In genomic region chr18:43571078-43571689, GRCh38 we compare ENCODE assay signal across 9 cellular contexts.
DNase-seq lines count a peak whose midpoint lies in the region; ATAC-seq and TF ChIP-seq lines count a peak whose summit lies in the region.
"Had no signal": no experiment of that assay in that cellular context is flagged by ENCODE, and none has a peak within 500 bp of the region (broad histone marks: within the 10 kb centered on the region; RNA-seq: fewer than 3 reads in every experiment).

No MANE protein-coding gene starts in this region.

- H3K4me1 Mint-ChIP-seq in activated CD4-positive, alpha-beta memory T cell treated with anti-CD3 and anti-CD28 coated beads, Interleukin-2, amount 10 ng/mL, durations not matched to agents 7 days and 5 days = no peaks in the 10 kb centered on the region
- H3K4me1 Mint-ChIP-seq: CD4-positive, alpha-beta memory T cell had no signal

- no peak overlapping the region for H3K4me3 Mint-ChIP-seq in activated CD4-positive, alpha-beta memory T cell treated with anti-CD3 and anti-CD28 coated beads, Interleukin-2, amount 10 ng/mL, durations not matched to agents 7 days and 5 days
- H3K4me3 Mint-ChIP-seq: CD4-positive, alpha-beta memory T cell had no signal

- H2AFZ ChIP-seq in HCT116 (ENCODE audit: low read depth, low read length, poor library complexity, severe bottlenecking) = no peak overlapping the region

- 27 to 41% (median 32%) methylated on average over 4 of the region's 4 CpGs for WGBS in spleen, 5 donors

- H3K9ac ChIP-seq in HCT116 (ENCODE audit: low read length) = no peak overlapping the region

- no peaks in the 10 kb centered on the region for H3K36me3 Mint-ChIP-seq in activated CD4-positive, alpha-beta memory T cell treated with anti-CD3 and anti-CD28 coated beads, Interleukin-2, amount 10 ng/mL, durations not matched to agents 7 days and 5 days (ENCODE audit: low read depth)
- H3K36me3 Mint-ChIP-seq: CD4-positive, alpha-beta memory T cell had no signal

- no peaks in the 10 kb centered on the region for H3K9me3 Mint-ChIP-seq in activated CD4-positive, alpha-beta memory T cell treated with anti-CD3 and anti-CD28 coated beads, Interleukin-2, amount 10 ng/mL, durations not matched to agents 7 days and 5 days

- H3K4me3 ChIP-seq in HCT116 (replicated peaks in 1 of 2; ENCODE audit: low read depth in 1 of 2, low read length in 2 of 2) (no peak overlapping the region), WI38 (ENCODE audit: low read depth, low read length) (no peak overlapping the region), right atrium auricular region (no peak overlapping the region), spleen (no peak overlapping the region)

- peak in 2 of 3 experiments; percentile 49 to 67; a peak in 4 of 6 replicates for TF ChIP-seq CTCF in HCT116 (IDR thresholded peaks at IDR 0.05 in 2 of 3, conservative IDR thresholded peaks at IDR 0.05 in 1 of 3; ENCODE audit: borderline replicate concordance in 1 of 3, insufficient read depth in 1 of 3, low read depth in 2 of 3, low read length in 2 of 3)
- peak; percentile 19; the same call in 1 of the 2 replicates for TF ChIP-seq CTCF in WI38 (IDR thresholded peaks at IDR 0.05; ENCODE audit: low read depth, low read length)
- TF ChIP-seq CTCF in right atrium auricular region (IDR thresholded peaks at IDR 0.05) = peak; percentile 56 to 81
- TF ChIP-seq CTCF in spleen (IDR thresholded peaks at IDR 0.05 in 8 of 11, conservative IDR thresholded peaks at IDR 0.05 in 3 of 11) = peak in 10 of 11 experiments; percentile 24 to 68 (median 62)

- H3K27ac Mint-ChIP-seq in activated CD4-positive, alpha-beta memory T cell treated with anti-CD3 and anti-CD28 coated beads, Interleukin-2, amount 10 ng/mL, durations not matched to agents 7 days and 5 days = no peak overlapping the region
- H3K27ac Mint-ChIP-seq: CD4-positive, alpha-beta memory T cell had no signal

- ATAC-seq in HCT116 = no peak

- H3K27me3 ChIP-seq in HCT116 (ENCODE audit: insufficient read depth, low read length) (no peaks in the 10 kb centered on the region), right atrium auricular region (no peaks in the 10 kb centered on the region), spleen (replicated peaks in 1 of 7) (no peaks in the 10 kb centered on the region)

- RAD21 ChIA-PET in HCT116 (lab: Charles Lee; ENCODE audit: low non-redundant PET in 1 of 2, low total read pairs in 2 of 2, uncharacterized antibody in 2 of 2, unreplicated experiment in 2 of 2) = no interaction called here

- CTCF ChIA-PET in HCT116 (lab: Charles Lee) = interaction anchor here (0.6 kb wide), 1 partner anchor 1493 kb away, joined by 4 read pairs; no protein-coding TSS in a partner anchor
- CTCF ChIA-PET in activated CD4-positive, alpha-beta memory T cell treated with anti-CD3 and anti-CD28 coated beads, Interleukin-2, amount 10 ng/mL, durations not matched to agents 7 days and 5 days (lab: Charles Lee) = interaction anchor here (0.6 to 3.3 kb wide), 8 partner anchors 10 to 1141 kb away, joined by 3 to 14 read pairs (median 6); no protein-coding TSS in a partner anchor

- no peaks in the 10 kb centered on the region for H3K79me2 ChIP-seq in HCT116 (ENCODE audit: insufficient read depth, low read length)

- H3K9me2 ChIP-seq in HCT116 (ENCODE audit: insufficient read depth) = no peaks in the 10 kb centered on the region

- BruUV-seq in HCT116 (replicated peaks; lab: Mats Ljungman, UMichigan) = no TSS peak

- no peaks in the 10 kb centered on the region for H3K9me3 ChIP-seq in HCT116 (ENCODE audit: control insufficient read depth in 1 of 2, insufficient read depth in 1 of 2, low read depth in 1 of 2, low read length in 2 of 2)
- H3K9me3 ChIP-seq in right atrium auricular region = no peaks in the 10 kb centered on the region
- H3K9me3 ChIP-seq in spleen = no peaks in the 10 kb centered on the region

- H4K20me1 ChIP-seq in HCT116 (ENCODE audit: insufficient read depth) = no peaks in the 10 kb centered on the region

- intact Hi-C loops in HCT116 (cut with micrococcal nuclease) = no loop called here
- intact Hi-C loops in spleen (cut with DNase I; ENCODE audit: low total_unique reads) = loop anchor here (10.0 kb wide), 1 partner anchor 1276 kb away; no protein-coding TSS in a partner anchor

- POLR2A ChIA-PET in HCT116 (lab: Charles Lee) = no interaction called here
- POLR2A ChIA-PET in activated CD4-positive, alpha-beta memory T cell treated with anti-CD3 and anti-CD28 coated beads, Interleukin-2, amount 10 ng/mL, durations not matched to agents 7 days and 5 days (lab: Charles Lee) = no interaction called here

- peak; percentile 33; the same call in 1 of the 2 replicates for TF ChIP-seq RAD21 in HCT116 (IDR thresholded peaks at IDR 0.05; ENCODE audit: low read depth)

- H3K27ac ChIP-seq in HCT116 (ENCODE audit: low read depth, low read length) = no peak overlapping the region
- no peak overlapping the region for H3K27ac ChIP-seq in right atrium auricular region
- no peak overlapping the region for H3K27ac ChIP-seq in spleen

- H3K4me1 ChIP-seq in HCT116 (ENCODE audit: control insufficient read depth in 1 of 2, insufficient read depth in 2 of 2, low read length in 2 of 2) = no peaks in the 10 kb centered on the region
- H3K4me1 ChIP-seq in right atrium auricular region = no peaks in the 10 kb centered on the region
- H3K4me1 ChIP-seq in spleen = no peaks in the 10 kb centered on the region

- H3K27me3 Mint-ChIP-seq in activated CD4-positive, alpha-beta memory T cell treated with anti-CD3 and anti-CD28 coated beads, Interleukin-2, amount 10 ng/mL, durations not matched to agents 7 days and 5 days = no peaks in the 10 kb centered on the region
- H3K27me3 Mint-ChIP-seq: CD4-positive, alpha-beta memory T cell had no signal

- H3K4me2 ChIP-seq in HCT116 (ENCODE audit: low read length) = no peak overlapping the region

- peak; percentile 71 for DNase-seq in NCI-H82 (lab: John Stamatoyannopoulos, UW)
- DNase-seq in NCI-H82 treated with DMSO at 0.1 percent for 48 hours (lab: John Stamatoyannopoulos, UW; ENCODE audit: unreplicated experiment) = no peak
- DNase-seq in HCT116 (ENCODE audit: low read depth, low spot score) = no peak
- DNase-seq in NCI-H146 (lab: John Stamatoyannopoulos, UW) = peak; percentile 87
- DNase-seq in right atrium auricular region (ENCODE audit: low spot score) = no peak
- DNase-seq in spleen = no peak
- no peak for DNase-seq in activated CD4-positive, alpha-beta memory T cell treated with anti-CD3 and anti-CD28 coated beads, Interleukin-2, amount 10 ng/mL, durations not matched to agents 7 days and 5 days

- TF ChIP-seq POLR2A in HCT116 (IDR thresholded peaks at IDR 0.05; ENCODE audit: borderline replicate concordance, extremely low read depth, insufficient read depth, insufficient read length) (no peak), spleen (IDR thresholded peaks at IDR 0.05) (no peak)

- H3K36me3 ChIP-seq in HCT116 (ENCODE audit: control insufficient read depth in 1 of 2, insufficient read depth in 2 of 2, low read length in 2 of 2) (no peaks in the 10 kb centered on the region), right atrium auricular region (no peaks in the 10 kb centered on the region), spleen (no peaks in the 10 kb centered on the region)

TF ChIP-seq in HCT116, 20 proteins besides CTCF, POLR2A, EP300 and RAD21 (continues in another document):
- TF ChIP-seq SIN3A (IDR thresholded peaks at IDR 0.05; ENCODE audit: low read depth) = no peak
- TF ChIP-seq EGR1 (IDR thresholded peaks at IDR 0.05; ENCODE audit: low read depth) = no peak
- no peak for TF ChIP-seq YY1 (IDR thresholded peaks at IDR 0.05; ENCODE audit: extremely low read depth, insufficient replicate concordance, low read depth, low read length)
- no peak for TF ChIP-seq FOSL1 (IDR thresholded peaks at IDR 0.05; ENCODE audit: low read depth)
- no peak for TF ChIP-seq ATF3 (IDR thresholded peaks at IDR 0.05)
- no peak for TF ChIP-seq JUND (IDR thresholded peaks at IDR 0.05)
- TF ChIP-seq CEBPB (IDR thresholded peaks at IDR 0.05; ENCODE audit: low read depth) = no peak
- no peak for TF ChIP-seq ELF1 (IDR thresholded peaks at IDR 0.05; ENCODE audit: borderline replicate concordance, low read depth)
- no peak for TF ChIP-seq ZBTB33 (IDR thresholded peaks at IDR 0.05; ENCODE audit: extremely low read depth, insufficient replicate concordance, low read length)
- TF ChIP-seq SRF (IDR thresholded peaks at IDR 0.05; ENCODE audit: low read depth) = no peak
- no peak for TF ChIP-seq TCF7L2 (IDR thresholded peaks at IDR 0.05; ENCODE audit: borderline replicate concordance, extremely low read depth, insufficient read depth, insufficient read length)
- no peak for TF ChIP-seq SP1 (IDR thresholded peaks at IDR 0.05; ENCODE audit: low read depth)
- no peak for TF ChIP-seq ZNF274 (IDR thresholded peaks at IDR 0.05; ENCODE audit: low read depth, low read length)
- TF ChIP-seq EZH2 (IDR thresholded peaks at IDR 0.05) = no peak
- TF ChIP-seq EZH2phosphoT487 (IDR thresholded peaks at IDR 0.05; ENCODE audit: borderline replicate concordance) = no peak
- TF ChIP-seq MAX (IDR thresholded peaks at IDR 0.05) = no peak

Comparison
In these comparisons a context has a peak if more than half of its experiments do, and no peak if none do; other contexts are left out.
1. DNase-seq: peak in NCI-H82 (single experiment) and NCI-H146 (single experiment); none in NCI-H82 treated with DMSO at 0.1 percent for 48 hours (single experiment), HCT116 (single experiment), right atrium auricular region (single experiment), spleen (single experiment) and activated CD4-positive, alpha-beta memory T cell treated with anti-CD3 and anti-CD28 coated beads, Interleukin-2, amount 10 ng/mL, durations not matched to agents 7 days and 5 days (single experiment).
2. Peak in every context shown above with its lines, with median percentiles within 50 percentile points of each other: CTCF ChIP-seq.